Comparison of ENCODE assay signal across 8 cellular contexts in genomic region chr11:842370-843002, GRCh38. TPM values are rescaled to one million over a fixed set of nuclear protein-coding genes. Genes with fewer than 3 reads are reported as not detected.
DNase-seq lines count a peak whose midpoint lies in the region; ATAC-seq and TF ChIP-seq lines count a peak whose summit lies in the region.

TSS of gene POLR2L (minus strand) at chr11:842529. CDS start at chr11:842508, 21 bp downstream.
TSS of gene TSPAN4 (plus strand) at chr11:842852. CDS start at chr11:850305, 7,453 bp downstream.

- TF ChIP-seq EP300 in stomach (IDR thresholded peaks at IDR 0.05), result no peak

- H3K79me2 ChIP-seq in DND-41 (ENCODE audit: insufficient read depth, low read length), result peaks cover 21% of the 10 kb centered on the region

- peak within 1 kb of the TSS; percentile 98 to 100 for H3K4me3 ChIP-seq in DND-41 (ENCODE audit: low read depth in 1 of 2, low read length in 2 of 2)
- H3K4me3 ChIP-seq in SJCRH30, result peak within 1 kb of the TSS; percentile 96
- peak within 1 kb of the TSS; percentile 91 to 97 for H3K4me3 ChIP-seq in foreskin fibroblast (ENCODE audit: low read depth in 1 of 2, low read length in 2 of 2)
- peak within 1 kb of the TSS; percentile 75 to 99 (median 95) for H3K4me3 ChIP-seq in stomach

- H2AFZ ChIP-seq in DND-41 (ENCODE audit: low read depth, low read length), result peak within 1 kb of the TSS; percentile 90

- H3K4me1 ChIP-seq in DND-41 (ENCODE audit: insufficient read depth, low read length) (peaks cover 39% of the 10 kb centered on the region), SJCRH30 (peaks cover 25% of the 10 kb centered on the region), stomach (peaks cover 51 to 92% (median 88%) of the 10 kb centered on the region in 4 donors)

- TF ChIP-seq POLR2A in stomach (IDR thresholded peaks at IDR 0.05), result peak in 1 of 4 donors; percentile 85

- peaks cover 27% of the 10 kb centered on the region; the same call in 1 of the 2 replicates for H4K20me1 ChIP-seq in DND-41 (ENCODE audit: insufficient read depth, low read length)

- H3K9me3 ChIP-seq in DND-41 (ENCODE audit: insufficient read depth, low read length, severe bottlenecking) (no peaks in the 10 kb centered on the region), SJCRH30 (replicated peaks) (no peaks in the 10 kb centered on the region), stomach (no peaks in the 10 kb centered on the region)

- peak; percentile 85 for DNase-seq in DND-41
- peak; percentile 81 for DNase-seq in KG1 (lab: John Stamatoyannopoulos, UW)
- DNase-seq in SJCRH30, result peak; percentile 87 to 89
- DNase-seq in activated gamma-delta T cell treated with Interleukin-2 at 50 U/mL for 16 hours, result peak; percentile 88
- DNase-seq in foreskin fibroblast, result peak; percentile 88 to 97
- peak; percentile 84 for DNase-seq in neural crest cell (ENCODE audit: low read depth, low spot score)
- peak; percentile 91 for DNase-seq in stomach

- TF ChIP-seq CTCF in DND-41 (IDR thresholded peaks at IDR 0.05; ENCODE audit: borderline replicate concordance, extremely low read depth, low read length, poor library complexity, severe bottlenecking) (no peak), foreskin fibroblast (IDR thresholded peaks at IDR 0.05; ENCODE audit: low read depth, low read length) (no peak), neural crest cell (conservative IDR thresholded peaks at IDR 0.05) (no peak), stomach (IDR thresholded peaks at IDR 0.05) (no peak)

- intact Hi-C loops in stomach (cut with DNase I; ENCODE audit: low total_unique reads), result no loop called here

- H3K27ac ChIP-seq in DND-41 (ENCODE audit: low read length), result peak within 1 kb of the TSS; percentile 87
- H3K27ac ChIP-seq in SJCRH30, result peak within 1 kb of the TSS; percentile 99
- peak within 1 kb of the TSS; percentile 91 to 97 (median 92) for H3K27ac ChIP-seq in stomach

- H3K4me2 ChIP-seq in DND-41 (ENCODE audit: insufficient read depth, low read length), result peak within 1 kb of the TSS; percentile 91

- H3K9ac ChIP-seq in DND-41 (ENCODE audit: low read depth, low read length), result peak within 1 kb of the TSS; percentile 91

- WGBS in stomach, 5 donors, result 0 to 1% (median 1%) methylated on average over 2 to 87 of the region's 87 CpGs

- ATAC-seq in DND-41 (ENCODE audit: insufficient read depth, low read depth) (peak; percentile 74), GM21619 (IDR thresholded peaks at IDR 0.05; ENCODE audit: unreplicated experiment) (peak; percentile 58)

- H3K27me3 ChIP-seq in DND-41 (ENCODE audit: insufficient read depth, low read length, poor library complexity), result no peaks in the 10 kb centered on the region
- H3K27me3 ChIP-seq in SJCRH30, result no peaks in the 10 kb centered on the region
- peaks cover 0 to 4% (median 0%) of the 10 kb centered on the region in 3 donors for H3K27me3 ChIP-seq in stomach

- peak within 1 kb of the TSS; percentile 92 for H3K4me3 Mint-ChIP-seq in neural crest cell

- H3K36me3 Mint-ChIP-seq in neural crest cell (ENCODE audit: low read depth), result peaks cover 5% of the 10 kb centered on the region

- peaks cover 18% of the 10 kb centered on the region for H3K4me1 Mint-ChIP-seq in neural crest cell

- peaks cover 10% of the 10 kb centered on the region for H3K27me3 Mint-ChIP-seq in neural crest cell (ENCODE audit: low read depth)

- H3K36me3 ChIP-seq in DND-41 (ENCODE audit: insufficient read depth, low read length) (peaks cover 36% of the 10 kb centered on the region), SJCRH30 (peaks cover 34% of the 10 kb centered on the region), stomach (peaks cover 25 to 42% (median 33%) of the 10 kb centered on the region in 4 donors)

- no peaks in the 10 kb centered on the region for H3K9me3 Mint-ChIP-seq in neural crest cell

- H3K27ac Mint-ChIP-seq in neural crest cell (ENCODE audit: unreplicated experiment), result peak within 1 kb of the TSS; percentile 43

RNA-seq across cellular contexts. Expression of gene POLR2L, which starts in this region (rescaled TPM):
- total RNA-seq in SJCRH30 (2014; rRNA removed; shearing (Covaris generic)), result 292 and 344 TPM in 2 replicates
- total RNA-seq in neural crest cell (128 and 134 TPM in 2 replicates), stomach (100 to 1,000 TPM in 1 of 5 donors, 10 to 100 TPM in 4; 13.8 to 407 (median 63.4) TPM)
- 100 to 1,000 TPM; 130 to 160 (median 152) TPM for polyA plus RNA-seq in stomach

RNA-seq across cellular contexts. Expression of gene TSPAN4, which starts in this region (rescaled TPM):
- total RNA-seq in SJCRH30 (2014; rRNA removed; shearing (Covaris generic)), result 26.0 and 26.9 TPM in 2 replicates
- 40.0 and 40.2 TPM in 2 replicates for total RNA-seq in neural crest cell
- 100 to 1,000 TPM in 1 of 5 donors, 10 to 100 TPM in 4; 20.5 to 116 (median 29.7) TPM for total RNA-seq in stomach
- 10 to 100 TPM; 10.5 to 29.8 (median 26.4) TPM for polyA plus RNA-seq in stomach

Comparison
In these comparisons a context has a peak if more than half of its experiments do, and no peak if none do; other contexts are left out.
1. Peak in every context shown above with its lines: DNase-seq, ATAC-seq, H3K4me3 ChIP-seq and H3K27ac ChIP-seq.